ENCODE assay signal across 8 cellular contexts in genomic region chr5:150398432-150399157, GRCh38. TPM values are rescaled to one million over a fixed set of nuclear protein-coding genes. Genes with fewer than 3 reads are reported as not detected.
A peak's percentile ranks its signal among the peaks of the same experiment; 100 is the strongest.
DNase-seq lines count a peak whose midpoint lies in the region; ATAC-seq, FAIRE-seq and TF ChIP-seq lines count a peak whose summit lies in the region.

No MANE protein-coding gene starts in this region.

- TF ChIP-seq CTCF in SK-N-SH (IDR thresholded peaks at IDR 0.05) (peak; percentile 19; the same call in 1 of the 2 replicates), HepG2 (CRISPR knock-in tag; IDR thresholded peaks at IDR 0.05) (no peak)

- no peaks in the 10 kb centered on the region for H3K27me3 ChIP-seq in SK-N-SH (ENCODE audit: insufficient read depth)
- no peaks in the 10 kb centered on the region for H3K27me3 ChIP-seq in HepG2 (ENCODE audit: control insufficient read depth in 1 of 2, insufficient read depth in 2 of 2, low read length in 2 of 2)

- peak; percentile 66 for ATAC-seq in HG02642 (IDR thresholded peaks at IDR 0.05; ENCODE audit: poor library complexity, unreplicated experiment)
- ATAC-seq in HepG2 = peak; percentile 71
- no peak for ATAC-seq in HG03097 (IDR thresholded peaks at IDR 0.05; ENCODE audit: low FRiP score, unreplicated experiment)

- H3K4me3 ChIP-seq in SK-N-SH (ENCODE audit: low read depth in 2 of 2, low read length in 1 of 2) (no peak overlapping the region), HepG2 (replicated peaks in 1 of 3; ENCODE audit: insufficient read depth in 1 of 3, low read depth in 2 of 3, low read length in 3 of 3) (no peak overlapping the region)

- CTCF ChIA-PET in activated CD4-positive, alpha-beta T cell treated with anti-CD3 and anti-CD28 coated beads, Interleukin-2, amount 10 ng/mL, durations not matched to agents 7 days and 5 days (lab: Charles Lee) = interaction anchor here (0.7 to 6.3 kb wide), 12 partner anchors 8 to 82 kb away, joined by 3 to 37 read pairs (median 5); partner anchors contain the start of genes CD74 and RPS14
- CTCF ChIA-PET in SK-N-SH (lab: Yijun Ruan, JAX) (interaction anchor here (1.1 to 1.9 kb wide), 6 partner anchors 18 to 112 kb away, joined by 3 to 5 read pairs (median 5); no protein-coding TSS in a partner anchor), HepG2 (lab: Yijun Ruan, JAX; ENCODE audit: low intra/inter-chr PET ratio, low total read pairs) (interaction anchor here (3.5 kb wide), 1 partner anchor 37 kb away, joined by 27 read pairs; no protein-coding TSS in a partner anchor)

- peaks cover 7% of the 10 kb centered on the region for H3F3A ChIP-seq in SK-N-SH (replicated peaks; ENCODE audit: insufficient read depth)

- WGBS in SK-N-SH (ENCODE audit: low lambda C conversion rate) = 86% methylated on average over 12 of the region's 14 CpGs
- WGBS in HepG2 (ENCODE audit: low lambda C conversion rate) = 91% methylated on average over 12 of the region's 14 CpGs

- H3K9ac ChIP-seq in SK-N-SH (no peak overlapping the region), HepG2 (ENCODE audit: insufficient read depth, low read depth, low read length) (no peak overlapping the region)

- TF ChIP-seq RAD21 in SK-N-SH (IDR thresholded peaks at IDR 0.05; ENCODE audit: low read length) = no peak
- no peak for TF ChIP-seq RAD21 in HepG2 (CRISPR knock-in tag; IDR thresholded peaks at IDR 0.05)

- TF ChIP-seq EP300 in SK-N-SH (IDR thresholded peaks at IDR 0.05; ENCODE audit: borderline replicate concordance in 1 of 2, low read depth in 1 of 2, low read length in 1 of 2) (no peak), HepG2 (IDR thresholded peaks at IDR 0.05; ENCODE audit: low read depth in 2 of 2, low read length in 2 of 2) (no peak), HepG2 (CRISPR knock-in tag; IDR thresholded peaks at IDR 0.05; ENCODE audit: borderline replicate concordance) (no peak)

- DNase-seq in activated CD4-positive, alpha-beta T cell treated with anti-CD3 and anti-CD28 coated beads, Interleukin-2, amount 10 ng/mL, durations not matched to agents 7 days and 5 days = no peak
- DNase-seq in activated CD4-positive, alpha-beta T cell treated with anti-CD3 and anti-CD28 coated beads for 1 hour = no peak
- DNase-seq in SK-N-SH (no peak), HepG2 (ENCODE audit: low spot score) (no peak), MV-4-11 (lab: John Stamatoyannopoulos, UW) (no peak)
- DNase-seq in NK-92 treated with Interleukin-12 subunit alpha and Interleukin-12 subunit beta, amount 100 ng/mL, for 24 hours (lab: John Stamatoyannopoulos, UW) = no peak

- no peaks in the 10 kb centered on the region for H3K79me2 ChIP-seq in SK-N-SH (ENCODE audit: insufficient read depth)
- H3K79me2 ChIP-seq in HepG2 (ENCODE audit: insufficient read depth, low read length) = no peaks in the 10 kb centered on the region

- H3K4me1 ChIP-seq in SK-N-SH (ENCODE audit: control insufficient read depth in 1 of 2, insufficient read depth in 2 of 2, low read depth in 1 of 2, low read length in 1 of 2) = peaks cover 0 to 4% of the 10 kb centered on the region in 2 experiments; a peak in 1 of 4 replicates
- no peaks in the 10 kb centered on the region for H3K4me1 ChIP-seq in HepG2 (ENCODE audit: insufficient read depth, low read length)

- BruUV-seq in HepG2 (replicated peaks; lab: Mats Ljungman, UMichigan) = no TSS peak

- H3K4me1 Mint-ChIP-seq in activated CD4-positive, alpha-beta T cell treated with anti-CD3 and anti-CD28 coated beads, Interleukin-2, amount 10 ng/mL, durations not matched to agents 7 days and 5 days = no peaks in the 10 kb centered on the region

- peaks cover 45% of the 10 kb centered on the region for H3K36me3 Mint-ChIP-seq in activated CD4-positive, alpha-beta T cell treated with anti-CD3 and anti-CD28 coated beads, Interleukin-2, amount 10 ng/mL, durations not matched to agents 7 days and 5 days (ENCODE audit: low read depth)

- peak overlapping the region; percentile 54 for H3K27ac Mint-ChIP-seq in activated CD4-positive, alpha-beta T cell treated with anti-CD3 and anti-CD28 coated beads, Interleukin-2, amount 10 ng/mL, durations not matched to agents 7 days and 5 days

- H2AFZ ChIP-seq in SK-N-SH (ENCODE audit: low read depth) = no peak overlapping the region
- H2AFZ ChIP-seq in HepG2 (ENCODE audit: low read length) = no peak overlapping the region

- TF ChIP-seq POLR2A in HepG2 (IDR thresholded peaks at IDR 0.05; ENCODE audit: insufficient read depth in 1 of 2, low read depth in 2 of 2, low read length in 2 of 2) = no peak

- no peak overlapping the region for H3K4me3 Mint-ChIP-seq in activated CD4-positive, alpha-beta T cell treated with anti-CD3 and anti-CD28 coated beads, Interleukin-2, amount 10 ng/mL, durations not matched to agents 7 days and 5 days

- no peaks in the 10 kb centered on the region for H3K9me3 ChIP-seq in SK-N-SH
- H3K9me3 ChIP-seq in HepG2 (ENCODE audit: low read length) = no peaks in the 10 kb centered on the region

- H4K20me1 ChIP-seq in SK-N-SH (ENCODE audit: insufficient read depth) = no peaks in the 10 kb centered on the region
- no peaks in the 10 kb centered on the region for H4K20me1 ChIP-seq in HepG2 (ENCODE audit: insufficient read depth, low read length)

- H3K36me3 ChIP-seq in SK-N-SH (replicated peaks in 1 of 2; ENCODE audit: control insufficient read depth in 1 of 2, insufficient read depth in 2 of 2, low read length in 1 of 2) = peaks cover 7 to 77% of the 10 kb centered on the region in 2 experiments
- H3K36me3 ChIP-seq in HepG2 (replicated peaks in 1 of 2; ENCODE audit: control insufficient read depth in 1 of 2, insufficient read depth in 2 of 2, low read length in 2 of 2) = peaks cover 26 to 74% of the 10 kb centered on the region in 2 experiments; a peak in 4 of 5 replicates

- no peaks in the 10 kb centered on the region for H3K9me2 ChIP-seq in SK-N-SH

- in situ Hi-C loops in HepG2 (cut with HindIII; ENCODE audit: extremely low pct_ligation_motif_present, low pct_unique_long_range_greater_than_20kb) = loop anchor here (5.0 kb wide), 1 partner anchor 39 kb away; no protein-coding TSS in a partner anchor

- POLR2A ChIA-PET in activated CD4-positive, alpha-beta T cell treated with anti-CD3 and anti-CD28 coated beads, Interleukin-2, amount 10 ng/mL, durations not matched to agents 7 days and 5 days (lab: Charles Lee) = interaction anchor here (0.7 kb wide), 1 partner anchor 13 kb away, joined by 3 read pairs; no protein-coding TSS in a partner anchor
- POLR2A ChIA-PET in SK-N-SH (lab: Yijun Ruan, JAX) (no interaction called here), HepG2 (lab: Yijun Ruan, JAX) (interaction anchor here (1.1 to 3.7 kb wide), 3 partner anchors 12 to 31 kb away, joined by 4 to 11 read pairs (median 9); partner anchors contain the start of gene CD74)

- no peaks in the 10 kb centered on the region for H3K27me3 Mint-ChIP-seq in activated CD4-positive, alpha-beta T cell treated with anti-CD3 and anti-CD28 coated beads, Interleukin-2, amount 10 ng/mL, durations not matched to agents 7 days and 5 days

- H3K27ac ChIP-seq in SK-N-SH (ENCODE audit: low read depth in 2 of 2, low read length in 1 of 2) (no peak overlapping the region), HepG2 (ENCODE audit: extremely low read length, insufficient read depth, low read length) (no peak overlapping the region)

- no peaks in the 10 kb centered on the region for H3K9me3 Mint-ChIP-seq in activated CD4-positive, alpha-beta T cell treated with anti-CD3 and anti-CD28 coated beads, Interleukin-2, amount 10 ng/mL, durations not matched to agents 7 days and 5 days

- intact Hi-C loops in HepG2 (cut with micrococcal nuclease; ENCODE audit: unreplicated experiment) = loop anchor here (1.0 kb wide), 1 partner anchor 38 kb away; no protein-coding TSS in a partner anchor

- no peak for FAIRE-seq in HepG2 (lab: Jason Lieb, UNC)

- no peak overlapping the region for H3K4me2 ChIP-seq in SK-N-SH
- H3K4me2 ChIP-seq in HepG2 (ENCODE audit: low read depth, low read length) = no peak overlapping the region

RNA-seq across cellular contexts. Expression of gene CD74, which starts 14.1 kb away (rescaled TPM):
- total RNA-seq in activated CD4-positive, alpha-beta T cell treated with anti-CD3 and anti-CD28 coated beads, Interleukin-2, amount 10 ng/mL, durations not matched to agents 7 days and 5 days = 100 to 1,000 TPM; 462 to 507 TPM
- 0.15 and 0.26 TPM in 2 replicates for polyA plus RNA-seq in SK-N-SH (2012; rRNA removed)
- 0.06 and 0.13 TPM in 2 replicates for polyA plus RNA-seq in SK-N-SH (2012; cell fraction: cytosol; rRNA removed)
- polyA plus RNA-seq in SK-N-SH (2012; cell fraction: nucleus; rRNA removed) = 0.08 and 0.23 TPM in 2 replicates
- 30.1 and 84.4 TPM in 2 replicates for total RNA-seq in HepG2 (2016; rRNA removed; fragmentation: Illumina TruSeq; extraction: Trizol)
- total RNA-seq in HepG2 (2016; cell fraction: cytosol; rRNA removed; fragmentation: Illumina TruSeq; extraction: Trizol; ENCODE audit: low read depth) = 19.1 and 22.1 TPM in 2 replicates
- total RNA-seq in HepG2 (2016; cell fraction: insoluble cytoplasmic fraction; rRNA removed; fragmentation: Illumina TruSeq; extraction: Trizol) = 30.1 and 86.9 TPM in 2 replicates
- total RNA-seq in HepG2 (2016; cell fraction: membrane; rRNA removed; fragmentation: Illumina TruSeq; extraction: Trizol) = 23.8 and 31.1 TPM in 2 replicates
- total RNA-seq in HepG2 (2016; cell fraction: nucleus; rRNA removed; fragmentation: Illumina TruSeq; extraction: Trizol) = 88.0 and 96.2 TPM in 2 replicates
- 34.1 and 56.4 TPM in 2 replicates for polyA plus RNA-seq in HepG2 (2011; rRNA removed)
- 24.7 and 30.8 TPM in 2 replicates for polyA plus RNA-seq in HepG2 (2011; cell fraction: cytosol; rRNA removed)
- 26.5 and 30.9 TPM in 2 replicates for polyA plus RNA-seq in HepG2 (2011; cell fraction: nucleus; rRNA removed)
- polyA plus RNA-seq in HepG2 (2012) = 73.1 and 87.1 TPM in 2 replicates
- polyA plus RNA-seq in HepG2 (2016; cell fraction: cytosol; fragmentation: Illumina TruSeq; extraction: Trizol; ENCODE audit: low read depth) = 44.1 and 51.7 TPM in 2 replicates
- polyA plus RNA-seq in HepG2 (2016; cell fraction: insoluble cytoplasmic fraction; fragmentation: Illumina TruSeq; extraction: Trizol; ENCODE audit: low read depth) = 52.1 and 69.3 TPM in 2 replicates
- 51.1 and 54.1 TPM in 2 replicates for polyA plus RNA-seq in HepG2 (2016; cell fraction: membrane; fragmentation: Illumina TruSeq; extraction: Trizol; ENCODE audit: low read depth)
- 232 and 243 TPM in 2 replicates for polyA plus RNA-seq in HepG2 (2016; cell fraction: nucleus; fragmentation: Illumina TruSeq; extraction: Trizol; ENCODE audit: insufficient read depth, low read depth)
- polyA minus RNA-seq in HepG2 (2011; rRNA and poly(A)+ RNA removed; ENCODE audit: low replicate concordance) = 2.5 and 52.0 TPM in 2 replicates
- 21.3 and 26.3 TPM in 2 replicates for polyA minus RNA-seq in HepG2 (2011; cell fraction: cytosol; rRNA and poly(A)+ RNA removed)
- polyA minus RNA-seq in HepG2 (2011; cell fraction: nucleus; rRNA and poly(A)+ RNA removed) = 11.5 and 16.5 TPM in 2 replicates

RNA-seq across cellular contexts. Expression of gene TCOF1, which starts 41.1 kb away (rescaled TPM):
- total RNA-seq in activated CD4-positive, alpha-beta T cell treated with anti-CD3 and anti-CD28 coated beads, Interleukin-2, amount 10 ng/mL, durations not matched to agents 7 days and 5 days = 10 to 100 TPM; 69.6 to 72.2 TPM
- 21.9 and 33.0 TPM in 2 replicates for polyA plus RNA-seq in SK-N-SH (2012; rRNA removed)
- polyA plus RNA-seq in SK-N-SH (2012; cell fraction: cytosol; rRNA removed) = 17.0 and 24.0 TPM in 2 replicates
- polyA plus RNA-seq in SK-N-SH (2012; cell fraction: nucleus; rRNA removed) = 92.6 and 94.3 TPM in 2 replicates
- 41.6 and 44.5 TPM in 2 replicates for total RNA-seq in HepG2 (2016; rRNA removed; fragmentation: Illumina TruSeq; extraction: Trizol)
- 7.0 and 8.0 TPM in 2 replicates for total RNA-seq in HepG2 (2016; cell fraction: cytosol; rRNA removed; fragmentation: Illumina TruSeq; extraction: Trizol; ENCODE audit: low read depth)
- total RNA-seq in HepG2 (2016; cell fraction: insoluble cytoplasmic fraction; rRNA removed; fragmentation: Illumina TruSeq; extraction: Trizol) = 34.8 and 42.9 TPM in 2 replicates
- total RNA-seq in HepG2 (2016; cell fraction: membrane; rRNA removed; fragmentation: Illumina TruSeq; extraction: Trizol) = 12.4 and 12.6 TPM in 2 replicates
- total RNA-seq in HepG2 (2016; cell fraction: nucleus; rRNA removed; fragmentation: Illumina TruSeq; extraction: Trizol) = 38.8 and 43.2 TPM in 2 replicates
- 9.9 and 10.1 TPM in 2 replicates for polyA plus RNA-seq in HepG2 (2011; rRNA removed)
- polyA plus RNA-seq in HepG2 (2011; cell fraction: cytosol; rRNA removed) = 5.7 and 7.4 TPM in 2 replicates
- polyA plus RNA-seq in HepG2 (2011; cell fraction: nucleus; rRNA removed) = 27.8 and 31.6 TPM in 2 replicates
- 14.9 and 19.7 TPM in 2 replicates for polyA plus RNA-seq in HepG2 (2012)
- 2.9 and 3.4 TPM in 2 replicates for polyA plus RNA-seq in HepG2 (2016; cell fraction: cytosol; fragmentation: Illumina TruSeq; extraction: Trizol; ENCODE audit: low read depth)
- 38.4 and 54.0 TPM in 2 replicates for polyA plus RNA-seq in HepG2 (2016; cell fraction: insoluble cytoplasmic fraction; fragmentation: Illumina TruSeq; extraction: Trizol; ENCODE audit: low read depth)
- 6.2 and 8.3 TPM in 2 replicates for polyA plus RNA-seq in HepG2 (2016; cell fraction: membrane; fragmentation: Illumina TruSeq; extraction: Trizol; ENCODE audit: low read depth)
- 61.9 and 69.6 TPM in 2 replicates for polyA plus RNA-seq in HepG2 (2016; cell fraction: nucleus; fragmentation: Illumina TruSeq; extraction: Trizol; ENCODE audit: insufficient read depth, low read depth)
- polyA minus RNA-seq in HepG2 (2011; rRNA and poly(A)+ RNA removed; ENCODE audit: low replicate concordance) = 16.4 and 42.6 TPM in 2 replicates
- 9.8 and 12.7 TPM in 2 replicates for polyA minus RNA-seq in HepG2 (2011; cell fraction: cytosol; rRNA and poly(A)+ RNA removed)
- polyA minus RNA-seq in HepG2 (2011; cell fraction: nucleus; rRNA and poly(A)+ RNA removed) = 19.2 and 20.5 TPM in 2 replicates

RNA-seq across cellular contexts. Expression of gene RPS14, which starts 50.9 kb away (rescaled TPM):
- 1,000 to 10,000 TPM; 2,151 to 2,478 TPM for total RNA-seq in activated CD4-positive, alpha-beta T cell treated with anti-CD3 and anti-CD28 coated beads, Interleukin-2, amount 10 ng/mL, durations not matched to agents 7 days and 5 days
- polyA plus RNA-seq in SK-N-SH (2012; rRNA removed) (10,227 and 11,441 TPM in 2 replicates), HepG2 (2011; rRNA removed) (3,058 and 3,295 TPM in 2 replicates)
- 12,920 and 13,251 TPM in 2 replicates for polyA plus RNA-seq in SK-N-SH (2012; cell fraction: cytosol; rRNA removed)
- 1,878 and 2,730 TPM in 2 replicates for polyA plus RNA-seq in SK-N-SH (2012; cell fraction: nucleus; rRNA removed)
- 2,116 and 2,466 TPM in 2 replicates for total RNA-seq in HepG2 (2016; rRNA removed; fragmentation: Illumina TruSeq; extraction: Trizol)
- total RNA-seq in HepG2 (2016; cell fraction: cytosol; rRNA removed; fragmentation: Illumina TruSeq; extraction: Trizol; ENCODE audit: low read depth) = 3,305 and 3,520 TPM in 2 replicates
- 2,149 and 2,588 TPM in 2 replicates for total RNA-seq in HepG2 (2016; cell fraction: insoluble cytoplasmic fraction; rRNA removed; fragmentation: Illumina TruSeq; extraction: Trizol)
- total RNA-seq in HepG2 (2016; cell fraction: membrane; rRNA removed; fragmentation: Illumina TruSeq; extraction: Trizol) = 4,929 and 5,069 TPM in 2 replicates
- 644 and 721 TPM in 2 replicates for total RNA-seq in HepG2 (2016; cell fraction: nucleus; rRNA removed; fragmentation: Illumina TruSeq; extraction: Trizol)
- 6,315 and 8,239 TPM in 2 replicates for polyA plus RNA-seq in HepG2 (2011; cell fraction: cytosol; rRNA removed)
- 1,184 and 1,580 TPM in 2 replicates for polyA plus RNA-seq in HepG2 (2011; cell fraction: nucleus; rRNA removed)
- 3,506 and 4,895 TPM in 2 replicates for polyA plus RNA-seq in HepG2 (2012)
- polyA plus RNA-seq in HepG2 (2016; cell fraction: cytosol; fragmentation: Illumina TruSeq; extraction: Trizol; ENCODE audit: low read depth) = 3,347 and 3,785 TPM in 2 replicates
- 2,246 and 2,277 TPM in 2 replicates for polyA plus RNA-seq in HepG2 (2016; cell fraction: insoluble cytoplasmic fraction; fragmentation: Illumina TruSeq; extraction: Trizol; ENCODE audit: low read depth)
- 4,452 and 4,569 TPM in 2 replicates for polyA plus RNA-seq in HepG2 (2016; cell fraction: membrane; fragmentation: Illumina TruSeq; extraction: Trizol; ENCODE audit: low read depth)
- polyA plus RNA-seq in HepG2 (2016; cell fraction: nucleus; fragmentation: Illumina TruSeq; extraction: Trizol; ENCODE audit: insufficient read depth, low read depth) = 1,056 and 1,136 TPM in 2 replicates
- polyA minus RNA-seq in HepG2 (2011; rRNA and poly(A)+ RNA removed; ENCODE audit: low replicate concordance) = 795 and 1,496 TPM in 2 replicates
- polyA minus RNA-seq in HepG2 (2011; cell fraction: cytosol; rRNA and poly(A)+ RNA removed) = 375 and 432 TPM in 2 replicates
- 180 and 283 TPM in 2 replicates for polyA minus RNA-seq in HepG2 (2011; cell fraction: nucleus; rRNA and poly(A)+ RNA removed)
